Comparison of ENCODE assay signal across 8 cellular contexts in the genomic region with DNA sequence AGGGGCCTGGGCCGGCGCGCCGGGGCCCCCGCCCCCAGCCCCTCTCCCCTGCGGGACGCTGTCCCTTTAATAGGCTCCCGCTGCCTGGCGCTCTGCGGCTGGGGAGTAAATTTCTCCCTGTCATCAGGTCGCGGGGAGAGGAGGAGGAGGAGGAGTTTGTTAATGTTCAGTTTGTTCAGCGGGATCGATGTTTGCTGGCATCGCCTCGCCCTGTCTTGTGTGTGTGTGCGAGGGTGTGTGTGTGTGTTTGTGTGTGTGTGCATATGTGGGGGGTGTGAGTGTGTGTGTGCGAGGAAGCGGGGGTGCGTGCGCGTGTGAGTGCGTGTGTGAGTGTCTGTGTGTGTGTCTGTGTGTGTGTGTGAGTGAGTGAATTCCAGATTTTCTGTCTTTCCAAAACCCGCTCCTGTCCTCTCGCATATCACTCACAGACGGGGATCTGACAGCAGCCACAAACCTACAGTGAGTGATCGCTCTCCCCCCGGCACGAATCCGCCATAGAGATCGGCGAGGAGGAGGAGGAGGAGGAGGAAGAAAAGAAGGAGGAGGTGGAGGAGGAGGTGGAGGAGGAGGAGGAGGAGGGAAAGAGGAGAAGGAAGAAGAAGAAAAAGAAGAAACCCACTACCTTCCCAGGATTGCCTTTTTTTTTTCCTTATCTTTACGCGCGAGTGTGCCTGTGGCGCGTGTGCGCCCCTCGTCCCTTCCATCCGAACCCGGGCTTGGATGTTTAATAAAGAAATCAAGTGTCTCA. TPM values are rescaled to one million over a fixed set of nuclear protein-coding genes. Genes with fewer than 3 reads are reported as not detected.
DNase-seq lines count a peak whose midpoint lies in the region; ATAC-seq, FAIRE-seq and TF ChIP-seq lines count a peak whose summit lies in the region.

A gene with protein sequence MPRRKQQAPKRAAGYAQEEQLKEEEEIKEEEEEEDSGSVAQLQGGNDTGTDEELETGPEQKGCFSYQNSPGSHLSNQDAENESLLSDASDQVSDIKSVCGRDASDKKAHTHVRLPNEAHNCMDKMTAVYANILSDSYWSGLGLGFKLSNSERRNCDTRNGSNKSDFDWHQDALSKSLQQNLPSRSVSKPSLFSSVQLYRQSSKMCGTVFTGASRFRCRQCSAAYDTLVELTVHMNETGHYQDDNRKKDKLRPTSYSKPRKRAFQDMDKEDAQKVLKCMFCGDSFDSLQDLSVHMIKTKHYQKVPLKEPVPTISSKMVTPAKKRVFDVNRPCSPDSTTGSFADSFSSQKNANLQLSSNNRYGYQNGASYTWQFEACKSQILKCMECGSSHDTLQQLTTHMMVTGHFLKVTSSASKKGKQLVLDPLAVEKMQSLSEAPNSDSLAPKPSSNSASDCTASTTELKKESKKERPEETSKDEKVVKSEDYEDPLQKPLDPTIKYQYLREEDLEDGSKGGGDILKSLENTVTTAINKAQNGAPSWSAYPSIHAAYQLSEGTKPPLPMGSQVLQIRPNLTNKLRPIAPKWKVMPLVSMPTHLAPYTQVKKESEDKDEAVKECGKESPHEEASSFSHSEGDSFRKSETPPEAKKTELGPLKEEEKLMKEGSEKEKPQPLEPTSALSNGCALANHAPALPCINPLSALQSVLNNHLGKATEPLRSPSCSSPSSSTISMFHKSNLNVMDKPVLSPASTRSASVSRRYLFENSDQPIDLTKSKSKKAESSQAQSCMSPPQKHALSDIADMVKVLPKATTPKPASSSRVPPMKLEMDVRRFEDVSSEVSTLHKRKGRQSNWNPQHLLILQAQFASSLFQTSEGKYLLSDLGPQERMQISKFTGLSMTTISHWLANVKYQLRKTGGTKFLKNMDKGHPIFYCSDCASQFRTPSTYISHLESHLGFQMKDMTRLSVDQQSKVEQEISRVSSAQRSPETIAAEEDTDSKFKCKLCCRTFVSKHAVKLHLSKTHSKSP (N-terminal part only) (plus strand): TSS at position 169 of the 748 bp plus-strand sequence. CDS start 936 bp downstream, outside the sequence.

- CTCF ChIA-PET in H1 (lab: Charles Lee; ENCODE audit: partially characterized antibody), result interaction anchor here (0.6 to 0.8 kb wide), 2 partner anchors 228 to 388 kb away, joined by 3 to 4 read pairs; no protein-coding TSS in a partner anchor

- H3K4me3 ChIP-seq in BLaER1 treated with 17β-estradiol and CSF1 and Interleukin-3, amounts not matched to agents 10 nM and 100 nM, result peak within 1 kb of the TSS in 8 of 10 experiments; percentile 25 to 51 (median 41); a peak in 12 of 20 replicates
- H3K4me3 ChIP-seq in H1 (ENCODE audit: extremely low read depth in 1 of 4, insufficient read depth in 2 of 4, low read depth in 3 of 4, low read length in 4 of 4), result peak within 1 kb of the TSS; percentile 41 to 92 (median 88)
- peak within 1 kb of the TSS; percentile 50 to 68 for H3K4me3 ChIP-seq in mucosa of rectum (ENCODE audit: low read length in 2 of 2)

- no peak within 1 kb of the TSS; a peak in 1 of 22 replicates for H3K9ac ChIP-seq in BLaER1 treated with 17β-estradiol and CSF1 and Interleukin-3, amounts not matched to agents 10 nM and 100 nM
- peak within 1 kb of the TSS in 2 of 4 experiments; percentile 33 to 51; a peak in 2 of 7 replicates for H3K9ac ChIP-seq in H1 (replicated peaks in 1 of 4; ENCODE audit: extremely low read depth in 1 of 4, low read depth in 3 of 4, low read length in 3 of 4)
- peak within 1 kb of the TSS; percentile 32 to 33 for H3K9ac ChIP-seq in mucosa of rectum (ENCODE audit: low read depth in 1 of 2, low read length in 2 of 2)

- H2BK15ac ChIP-seq in H1 (ENCODE audit: low read length), result 0 out of 2 replicates have a peak within 1 kb of the TSS, but pooled peaks have one; percentile 41

- no peak for FAIRE-seq in H1 (lab: Jason Lieb, UNC)

- no peak within 1 kb of the TSS for H2AK5ac ChIP-seq in H1 (ENCODE audit: low read depth, low read length)

- H4K8ac ChIP-seq in H1 (ENCODE audit: extremely low read depth, insufficient read depth, low read length), result no peak within 1 kb of the TSS

- peaks cover 32 to 46% (median 40%) of the 10 kb centered on the region in 11 experiments for H3K27me3 ChIP-seq in BLaER1 treated with 17β-estradiol and CSF1 and Interleukin-3, amounts not matched to agents 10 nM and 100 nM
- H3K27me3 ChIP-seq in H1 (replicated peaks in 1 of 4; ENCODE audit: control insufficient read depth in 3 of 4, extremely low read depth in 1 of 4, insufficient read depth in 3 of 4, low read length in 3 of 4) (peaks cover 0 to 8% (median 0%) of the 10 kb centered on the region in 4 experiments; a peak in 4 of 7 replicates), mucosa of rectum (ENCODE audit: control insufficient read depth in 2 of 2, insufficient read depth in 2 of 2, low read length in 2 of 2) (peaks cover 5 to 8% of the 10 kb centered on the region in 2 donors)

- peak within 1 kb of the TSS; percentile 97 for H3K27ac Mint-ChIP-seq in stimulated activated naive CD8-positive, alpha-beta T cell treated with anti-CD3 and anti-CD28 coated beads, Interleukin-15, Interleukin-2, amounts not matched to agents 100 ng/mL and 50 ng/mL, for 24 hours

- peaks cover 4% of the 10 kb centered on the region for H3K36me3 Mint-ChIP-seq in stimulated activated naive CD8-positive, alpha-beta T cell treated with anti-CD3 and anti-CD28 coated beads, Interleukin-15, Interleukin-2, amounts not matched to agents 100 ng/mL and 50 ng/mL, for 24 hours (ENCODE audit: low read depth)

- TF ChIP-seq RAD21 in H1 (IDR thresholded peaks at IDR 0.05 in 1 of 2, conservative IDR thresholded peaks at IDR 0.05 in 1 of 2; ENCODE audit: low read depth in 2 of 2, low read length in 2 of 2), result no peak

- H4K20me1 ChIP-seq in BLaER1 treated with 17β-estradiol and CSF1 and Interleukin-3, amounts not matched to agents 10 nM and 100 nM, result no peaks in the 10 kb centered on the region; a peak in 1 of 22 replicates
- no peaks in the 10 kb centered on the region for H4K20me1 ChIP-seq in H1 (replicated peaks in 1 of 2; ENCODE audit: control insufficient read depth in 1 of 2, insufficient read depth in 2 of 2, low read length in 2 of 2)

- no peak for TF ChIP-seq CTCF in H1 (IDR thresholded peaks at IDR 0.05; ENCODE audit: control extremely low read depth in 1 of 3, insufficient read depth in 1 of 3, low read depth in 1 of 3, low read length in 3 of 3)

- peak within 1 kb of the TSS; percentile 18 for H4K91ac ChIP-seq in H1 (replicated peaks; ENCODE audit: insufficient read length, low read length)

- H3K4ac ChIP-seq in H1 (replicated peaks; ENCODE audit: insufficient read length, low read depth, low read length), result no peak within 1 kb of the TSS

- H3K27me3 Mint-ChIP-seq in stimulated activated naive CD8-positive, alpha-beta T cell treated with anti-CD3 and anti-CD28 coated beads, Interleukin-15, Interleukin-2, amounts not matched to agents 100 ng/mL and 50 ng/mL, for 24 hours, result peaks cover 39% of the 10 kb centered on the region

- peaks cover 15% of the 10 kb centered on the region for H3K23me2 ChIP-seq in H1 (ENCODE audit: low read depth, low read length)

- no peak within 1 kb of the TSS for H3K27ac ChIP-seq in BLaER1 treated with 17β-estradiol and CSF1 and Interleukin-3, amounts not matched to agents 10 nM and 100 nM
- H3K27ac ChIP-seq in H1 (ENCODE audit: low read depth, low read length) (no peak within 1 kb of the TSS), mucosa of rectum (ENCODE audit: low read depth in 2 of 2, low read length in 2 of 2) (no peak within 1 kb of the TSS)

- H2BK120ac ChIP-seq in H1 (replicated peaks; ENCODE audit: low read depth, low read length), result no peak within 1 kb of the TSS

- TF ChIP-seq POLR2A in H1 (IDR thresholded peaks at IDR 0.05; ENCODE audit: control extremely low read depth in 1 of 2, low read depth in 2 of 2, low read length in 2 of 2), result no peak

- H2AFZ ChIP-seq in H1 (ENCODE audit: low read length), result peak within 1 kb of the TSS; percentile 98

- peak within 1 kb of the TSS; percentile 2; the same call in 1 of the 2 replicates for H2BK5ac ChIP-seq in H1 (ENCODE audit: low read depth, low read length)

- H3K18ac ChIP-seq in H1 (ENCODE audit: extremely low read depth, low read length), result no peak within 1 kb of the TSS; the same call in 1 of the 2 replicates

- H2BK20ac ChIP-seq in H1 (ENCODE audit: low read length), result no peak within 1 kb of the TSS

- H2BK12ac ChIP-seq in H1 (ENCODE audit: low read depth, low read length), result peak within 1 kb of the TSS; percentile 10; the same call in 1 of the 2 replicates

- H3K4me1 ChIP-seq in BLaER1 treated with 17β-estradiol and CSF1 and Interleukin-3, amounts not matched to agents 10 nM and 100 nM, result no peaks in the 10 kb centered on the region
- H3K4me1 ChIP-seq in H1 (replicated peaks in 1 of 4; ENCODE audit: control insufficient read depth in 3 of 4, insufficient read depth in 4 of 4, low read length in 3 of 4), result no peaks in the 10 kb centered on the region
- H3K4me1 ChIP-seq in mucosa of rectum (ENCODE audit: control insufficient read depth in 2 of 2, insufficient read depth in 2 of 2, low read length in 2 of 2), result no peaks in the 10 kb centered on the region

- no peak within 1 kb of the TSS for H3K23ac ChIP-seq in H1 (ENCODE audit: insufficient read length)

- H3K14ac ChIP-seq in H1 (ENCODE audit: insufficient read length), result no peak within 1 kb of the TSS

- peaks cover 44% of the 10 kb centered on the region for H3K4me1 Mint-ChIP-seq in stimulated activated naive CD8-positive, alpha-beta T cell treated with anti-CD3 and anti-CD28 coated beads, Interleukin-15, Interleukin-2, amounts not matched to agents 100 ng/mL and 50 ng/mL, for 24 hours (ENCODE audit: low read depth)

- no peaks in the 10 kb centered on the region for H3K79me1 ChIP-seq in H1 (ENCODE audit: low read depth, low read length)

- H3K4me3 Mint-ChIP-seq in stimulated activated naive CD8-positive, alpha-beta T cell treated with anti-CD3 and anti-CD28 coated beads, Interleukin-15, Interleukin-2, amounts not matched to agents 100 ng/mL and 50 ng/mL, for 24 hours, result peak within 1 kb of the TSS; percentile 91

- H3K9me3 ChIP-seq in BLaER1 treated with 17β-estradiol and CSF1 and Interleukin-3, amounts not matched to agents 10 nM and 100 nM (replicated peaks in 1 of 11), result peaks cover 0 to 7% (median 0%) of the 10 kb centered on the region in 11 experiments; a peak in 1 of 22 replicates
- H3K9me3 ChIP-seq in H1 (ENCODE audit: insufficient read depth in 2 of 2, low read depth in 1 of 2, low read length in 1 of 2), result no peaks in the 10 kb centered on the region
- no peaks in the 10 kb centered on the region for H3K9me3 ChIP-seq in mucosa of rectum (ENCODE audit: control insufficient read depth in 2 of 2, low read length in 2 of 2)

- no peak within 1 kb of the TSS for H4K5ac ChIP-seq in H1 (ENCODE audit: insufficient read length, low read depth, low read length)

- POLR2A ChIA-PET in H1 (lab: Charles Lee; ENCODE audit: partially characterized antibody), result no interaction called here

- WGBS in H1 (ENCODE audit: extremely low coverage in 1 of 2, insufficient coverage in 1 of 2, insufficient read length in 1 of 2, insufficient replicate concordance in 2 of 2, low coverage in 1 of 2, low lambda C conversion rate in 2 of 2, missing lambda C conversion rate in 1 of 2), 2 experiments, result 1% methylated on average over 17 of the region's 41 CpGs; no CpG with 5 or more reads in 1 of the 2 experiments

- TF ChIP-seq EP300 in H1 (IDR thresholded peaks at IDR 0.05; ENCODE audit: borderline replicate concordance in 1 of 2, low read depth in 2 of 2, low read length in 2 of 2), result no peak

- DNase-seq in NCI-H2196 (lab: John Stamatoyannopoulos, UW; ENCODE audit: unreplicated experiment), result peak; percentile 76
- DNase-seq in activated CD4-positive, alpha-beta T cell treated with anti-CD3 and anti-CD28 coated beads, Interleukin-2, amount 50 U/mL, for 24 hours (ENCODE audit: low read depth in 1 of 2, low spot score in 1 of 2), result peak; percentile 40 to 45
- DNase-seq in H1 (ENCODE audit: low read depth in 1 of 2, low spot score in 2 of 2), result peak in 1 of 2 experiments; percentile 56
- no peak for DNase-seq in globus pallidus (ENCODE audit: low spot score)

- no peaks in the 10 kb centered on the region for H3K36me3 ChIP-seq in BLaER1 treated with 17β-estradiol and CSF1 and Interleukin-3, amounts not matched to agents 10 nM and 100 nM
- no peaks in the 10 kb centered on the region for H3K36me3 ChIP-seq in H1 (ENCODE audit: control insufficient read depth in 2 of 4, insufficient read depth in 4 of 4, low read length in 3 of 4)
- no peaks in the 10 kb centered on the region for H3K36me3 ChIP-seq in mucosa of rectum (ENCODE audit: control insufficient read depth in 2 of 2, insufficient read depth in 2 of 2, low read length in 2 of 2)

- H3K9me3 Mint-ChIP-seq in stimulated activated naive CD8-positive, alpha-beta T cell treated with anti-CD3 and anti-CD28 coated beads, Interleukin-15, Interleukin-2, amounts not matched to agents 100 ng/mL and 50 ng/mL, for 24 hours, result no peaks in the 10 kb centered on the region

- H3K79me2 ChIP-seq in H1 (ENCODE audit: control insufficient read depth in 1 of 2, insufficient read depth in 2 of 2, low read length in 2 of 2), result no peaks in the 10 kb centered on the region

- no peak for ATAC-seq in HG02678 (IDR thresholded peaks at IDR 0.05; ENCODE audit: unreplicated experiment)

- H3K4me2 ChIP-seq in BLaER1 treated with 17β-estradiol and CSF1 and Interleukin-3, amounts not matched to agents 10 nM and 100 nM, result peak within 1 kb of the TSS in 10 of 11 experiments; percentile 15 to 60 (median 36); a peak in 15 of 22 replicates
- H3K4me2 ChIP-seq in H1 (ENCODE audit: insufficient read depth in 1 of 2, low read depth in 2 of 2, low read length in 2 of 2), result peak within 1 kb of the TSS; percentile 96 to 99

- H3K56ac ChIP-seq in H1 (replicated peaks; ENCODE audit: insufficient read length, low read depth, low read length), result peak within 1 kb of the TSS; percentile 35

RNA-seq across cellular contexts. Expression of the gene that starts here (rescaled TPM):
- total RNA-seq in H1 (2021; fragmentation: NEBNext Ultra II Directional; extraction: Animal tissue kit (Norgen Biotek cat#: 25700)), result 0.30 and 0.48 TPM in 2 replicates
- polyA plus RNA-seq in H1 (2011; rRNA removed), result 0.14 and 0.17 TPM in 2 replicates
- polyA plus RNA-seq in H1 (2011; cell fraction: cytosol; rRNA removed), result 0.30 TPM
- polyA plus RNA-seq in H1 (2011; cell fraction: nucleus; rRNA removed), result 0.29 TPM
- polyA plus RNA-seq in H1 (2012, experiment 1 of 2), result 0.25 to 0.46 TPM (median 0.35 TPM) in 4 replicates
- polyA plus RNA-seq in H1 (2012, experiment 2 of 2), result not detected
- polyA plus RNA-seq in H1 (2013, experiment 1 of 2), result 0.08 TPM
- 0.07 TPM for polyA plus RNA-seq in H1 (2013, experiment 2 of 2)
- polyA minus RNA-seq in H1 (2011; rRNA and poly(A)+ RNA removed), result 0.85 and 1.3 TPM in 2 replicates
- polyA minus RNA-seq in H1 (2011; cell fraction: cytosol; rRNA and poly(A)+ RNA removed), result not detected
- polyA minus RNA-seq in H1 (2011; cell fraction: nucleus; rRNA and poly(A)+ RNA removed), result 1.3 TPM

Comparison
In these comparisons a context has a peak if more than half of its experiments do, and no peak if none do; other contexts are left out.
1. H3K9ac ChIP-seq: peak in mucosa of rectum (2 of 2); none in BLaER1 treated with 17β-estradiol and CSF1 and Interleukin-3, amounts not matched to agents 10 nM and 100 nM (0 of 11).
2. Peak in every context shown above with its lines, with median percentiles within 50 percentile points of each other: H3K4me3 ChIP-seq.